8 cellular contexts compared by ENCODE assay signal in the genomic region with DNA sequence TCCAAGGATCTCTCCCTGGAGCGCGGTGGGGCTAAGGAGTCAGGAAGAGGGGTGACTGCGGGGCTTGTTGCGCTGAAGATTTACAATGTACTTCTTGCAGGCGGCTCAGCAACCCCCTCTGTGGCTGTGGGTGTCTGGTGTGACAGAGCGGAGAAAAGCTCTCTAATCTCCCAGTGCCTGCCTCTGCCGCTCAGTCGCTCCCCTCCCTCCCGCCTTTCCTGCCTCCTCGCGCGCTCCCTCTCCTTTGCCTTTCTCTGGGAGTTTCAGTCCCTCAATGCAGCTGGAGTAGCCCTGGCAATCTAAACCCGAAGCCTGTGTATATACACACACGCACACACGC. TPM values are rescaled to one million over a fixed set of nuclear protein-coding genes. Genes with fewer than 3 reads are reported as not detected.
DNase-seq lines count a peak whose midpoint lies in the region; ATAC-seq and TF ChIP-seq lines count a peak whose summit lies in the region.

No MANE protein-coding gene starts in this region.

- POLR2A ChIA-PET in GM10248 (lab: Yijun Ruan, JAX), result no interaction called here

- H3K36me3 ChIP-seq in mucosa of stomach (ENCODE audit: control insufficient read depth, insufficient read depth, low read length), result no peaks in the 10 kb centered on the region

- peak; percentile 79 for DNase-seq in EH (ENCODE audit: low read depth)
- DNase-seq in NCI-H748 (lab: John Stamatoyannopoulos, UW; ENCODE audit: unreplicated experiment), result peak; percentile 71
- no peak for DNase-seq in epithelial cell of esophagus (ENCODE audit: low read depth)
- no peak for DNase-seq in left colon
- DNase-seq in HUDEP-2 (lab: John Stamatoyannopoulos, UW; ENCODE audit: unreplicated experiment in 76 of 76), result no peak
- no peak for DNase-seq in GM10248 (ENCODE audit: extremely low spot score)

- ATAC-seq in left colon (no peak), GM18520 (IDR thresholded peaks at IDR 0.05; ENCODE audit: unreplicated experiment) (no peak)

- intact Hi-C loops in left colon (cut with DNase I, micrococcal nuclease), result no loop called here

- peak overlapping the region; percentile 44 for H3K4me3 ChIP-seq in epithelial cell of esophagus (ENCODE audit: low read length)
- peak overlapping the region; percentile 31 for H3K4me3 ChIP-seq in mucosa of stomach (ENCODE audit: low read length)

- CTCF ChIA-PET in GM10248 (lab: Yijun Ruan, JAX), result no interaction called here

- peaks cover 13% of the 10 kb centered on the region for H3K4me1 ChIP-seq in mucosa of stomach (ENCODE audit: control insufficient read depth, insufficient read depth, low read length)

- no peak for TF ChIP-seq CTCF in epithelial cell of esophagus (IDR thresholded peaks at IDR 0.05; ENCODE audit: insufficient read depth, low read depth, low read length, missing control alignments)
- TF ChIP-seq CTCF in GM10248 (IDR thresholded peaks at IDR 0.05; ENCODE audit: control extremely low read depth, extremely low read depth, low read depth, missing control alignments), result no peak

- peak overlapping the region; percentile 15 for H3K9ac ChIP-seq in mucosa of stomach (ENCODE audit: low read length)

- peaks cover 59% of the 10 kb centered on the region for H3K27me3 ChIP-seq in mucosa of stomach (ENCODE audit: control insufficient read depth, insufficient read depth, low read length)

- H3K9me3 ChIP-seq in mucosa of stomach (ENCODE audit: control insufficient read depth, low read length), result no peaks in the 10 kb centered on the region

RNA-seq across cellular contexts. Expression of gene TRHDE, which starts 0.8 kb away (rescaled TPM):
- 1 to 10 TPM; 3.9 to 5.7 TPM for total RNA-seq in left colon

Comparison
In these comparisons a context has a peak if more than half of its experiments do, and no peak if none do; other contexts are left out.
1. DNase-seq: peak in EH (single experiment) and NCI-H748 (single experiment); none in epithelial cell of esophagus (single experiment), left colon (0 of 2), HUDEP-2 (0 of 76) and GM10248 (single experiment).